In genomic region chr13:113669231-113669870, GRCh38 we compare ENCODE assay signal across 25 cellular contexts. TPM values are rescaled to one million over a fixed set of nuclear protein-coding genes. Genes with fewer than 3 reads are reported as not detected.
DNase-seq lines count a peak whose midpoint lies in the region; ATAC-seq and TF ChIP-seq lines count a peak whose summit lies in the region.
"Had no signal": no experiment of that assay in that cellular context is flagged by ENCODE, and none has a peak within 500 bp of the region (broad histone marks: within the 10 kb centered on the region; RNA-seq: fewer than 3 reads in every experiment).

No MANE protein-coding gene starts in this region.

- H3K27ac Mint-ChIP-seq in CD14-positive monocyte, result no peak overlapping the region
- H3K27ac Mint-ChIP-seq: progenitor cell of endocrine pancreas; stimulated activated memory B cell treated with anti-CD40 and anti-IgM and Interleukin-4, amounts not matched to agents 10 μg/mL and 1 μg/mL and 100 μg/mL, for 72 hours had no signal

- no peaks in the 10 kb centered on the region for H3K4me1 ChIP-seq in OCI-LY7 (ENCODE audit: insufficient read depth, low read length, poor library complexity, severe bottlenecking)
- H3K4me1 ChIP-seq: adrenal gland, breast epithelium, colonic mucosa, testis had no signal

- H2AFZ ChIP-seq in OCI-LY7 (ENCODE audit: low read length), result no peak overlapping the region

- H3K4me2 ChIP-seq in OCI-LY7 (ENCODE audit: low read length), result no peak overlapping the region

- CTCF ChIA-PET in OCI-LY7 (lab: Charles Lee; ENCODE audit: unreplicated experiment), result no interaction called here

- POLR2A ChIA-PET in OCI-LY7 (lab: Charles Lee), result no interaction called here

- no peaks in the 10 kb centered on the region for H3K36me3 ChIP-seq in OCI-LY7 (ENCODE audit: insufficient read depth, low read length)
- H3K36me3 ChIP-seq: adrenal gland, breast epithelium, colonic mucosa had no signal

- no peaks in the 10 kb centered on the region for H3K9me2 ChIP-seq in OCI-LY7 (ENCODE audit: insufficient read depth, low read length)

- no peaks in the 10 kb centered on the region for H4K20me1 ChIP-seq in OCI-LY7 (ENCODE audit: insufficient read depth, low read length)

- no TSS peak for BruUV-seq in OCI-LY7 (replicated peaks; lab: Mats Ljungman, UMichigan)

- peak; percentile 17 for DNase-seq in activated CD4-positive, CD25-positive, alpha-beta regulatory T cell treated with anti-CD3 and anti-CD28 coated beads, Interleukin-2, amount 50 U/mL, for 72 hours
- DNase-seq in CD14-positive monocyte (ENCODE audit: low spot score) (peak; percentile 27), left ventricle myocardium superior (peak; percentile 22), posterior vena cava (ENCODE audit: low spot score) (peak; percentile 30), OCI-LY7 (ENCODE audit: low spot score) (no peak), HuH-7 (ENCODE audit: low spot score) (no peak)
- DNase-seq: activated CD4-positive, CD25-positive, alpha-beta regulatory T cell; activated CD8-positive, alpha-beta memory T cell treated with anti-CD3 and anti-CD28 coated beads for 24 hours; colonic mucosa; DMS79 treated with DMSO at 0.1 percent for 48 hours; Kasumi-1; NCI-H187; NCI-H69; stimulated activated CD4-positive, alpha-beta T cell treated with anti-CD3 and anti-CD28 coated beads, Interleukin-2, amount 100 ng/mL, for 24 hours; testis had no signal

- H3K4me1 Mint-ChIP-seq in CD14-positive monocyte, result no peaks in the 10 kb centered on the region
- H3K4me1 Mint-ChIP-seq: stimulated activated memory B cell treated with anti-CD40 and anti-IgM and Interleukin-4, amounts not matched to agents 10 μg/mL and 1 μg/mL and 100 μg/mL, for 72 hours had no signal

- no peak overlapping the region for H3K27ac ChIP-seq in OCI-LY7 (ENCODE audit: low read depth, low read length, poor library complexity, severe bottlenecking)
- H3K27ac ChIP-seq: 22Rv1, adrenal gland, breast epithelium, colonic mucosa, skin epidermis, testis had no signal

- no peaks in the 10 kb centered on the region for H3K9me3 ChIP-seq in OCI-LY7 (ENCODE audit: low read length)
- H3K9me3 ChIP-seq: adrenal gland, breast epithelium, colonic mucosa, testis had no signal

- no peak for TF ChIP-seq CTCF in CD14-positive monocyte (IDR thresholded peaks at IDR 0.05)
- no peak for TF ChIP-seq CTCF in OCI-LY7 (conservative IDR thresholded peaks at IDR 0.05; ENCODE audit: low read length)

- H3K36me3 Mint-ChIP-seq in CD14-positive monocyte, result no peaks in the 10 kb centered on the region
- H3K36me3 Mint-ChIP-seq: stimulated activated memory B cell treated with anti-CD40 and anti-IgM and Interleukin-4, amounts not matched to agents 10 μg/mL and 1 μg/mL and 100 μg/mL, for 72 hours had no signal

- H3K27me3 Mint-ChIP-seq in CD14-positive monocyte (ENCODE audit: low read depth in 3 of 3), result peaks cover 0 to 17% (median 2%) of the 10 kb centered on the region in 3 donors

- no peak for ATAC-seq in activated CD4-positive, CD25-positive, alpha-beta regulatory T cell treated with anti-CD3 and anti-CD28 coated beads, Interleukin-2, amount 50 U/mL, for 24 hours
- ATAC-seq in left ventricle myocardium superior (no peak), HG03097 (IDR thresholded peaks at IDR 0.05; ENCODE audit: low FRiP score, unreplicated experiment) (no peak)
- ATAC-seq: GM12878; stimulated activated memory B cell treated with anti-CD40 and anti-IgM and Interleukin-4, amounts not matched to agents 10 μg/mL and 1 μg/mL and 100 μg/mL, for 72 hours had no signal

- no peaks in the 10 kb centered on the region for H3K79me2 ChIP-seq in OCI-LY7 (ENCODE audit: insufficient read depth, low read depth, low read length)

- peaks cover 0 to 14% (median 0%) of the 10 kb centered on the region in 7 donors for H3K9me3 Mint-ChIP-seq in CD14-positive monocyte
- H3K9me3 Mint-ChIP-seq: stimulated activated memory B cell treated with anti-CD40 and anti-IgM and Interleukin-4, amounts not matched to agents 10 μg/mL and 1 μg/mL and 100 μg/mL, for 72 hours had no signal

- no peak overlapping the region for H3K4me3 ChIP-seq in OCI-LY7 (ENCODE audit: low read depth, low read length, poor library complexity, severe bottlenecking)
- H3K4me3 ChIP-seq: adrenal gland, breast epithelium, colonic mucosa, GM12878, skin epidermis, testis had no signal

- intact Hi-C loops in CD14-positive monocyte (cut with micrococcal nuclease), result no loop called here
- intact Hi-C loops in left ventricle myocardium superior (cut with micrococcal nuclease), result no loop called here
- intact Hi-C loops in posterior vena cava (cut with DNase I), result no loop called here
- intact Hi-C loops in OCI-LY7 (cut with micrococcal nuclease; ENCODE audit: unreplicated experiment), result no loop called here

- H3K4me3 Mint-ChIP-seq in CD14-positive monocyte, result no peak overlapping the region
- H3K4me3 Mint-ChIP-seq: nephron; stimulated activated memory B cell treated with anti-CD40 and anti-IgM and Interleukin-4, amounts not matched to agents 10 μg/mL and 1 μg/mL and 100 μg/mL, for 72 hours had no signal

RNA-seq across cellular contexts. Expression of gene GRK1, which starts 2.3 kb away (rescaled TPM):
- not detected for polyA plus RNA-seq in CD14-positive monocyte
- total RNA-seq in left ventricle myocardium superior, result 0.42 TPM
- total RNA-seq in posterior vena cava, result not detected
- not detected in 2 replicates for total RNA-seq in OCI-LY7 (2014; rRNA removed; shearing (Covaris generic))
- total RNA-seq in OCI-LY7 (2022), result not detected in 2 replicates
- total RNA-seq: breast epithelium had no signal

RNA-seq across cellular contexts. Expression of gene ATP4B, which starts 11.4 kb away (rescaled TPM):
- not detected for polyA plus RNA-seq in CD14-positive monocyte
- total RNA-seq in left ventricle myocardium superior (not detected), posterior vena cava (not detected), OCI-LY7 (2022) (not detected in 2 replicates)
- total RNA-seq in OCI-LY7 (2014; rRNA removed; shearing (Covaris generic)), result not detected in 2 replicates
- total RNA-seq: adrenal gland, breast epithelium, colonic mucosa, GM12878, progenitor cell of endocrine pancreas, testis had no signal
- polyA plus RNA-seq: adrenal gland had no signal

Comparison
In these comparisons a context has a peak if more than half of its experiments do, and no peak if none do; other contexts are left out.
1. DNase-seq: peak in activated CD4-positive, CD25-positive, alpha-beta regulatory T cell treated with anti-CD3 and anti-CD28 coated beads, Interleukin-2, amount 50 U/mL, for 72 hours (single experiment), CD14-positive monocyte (single experiment), left ventricle myocardium superior (single experiment) and posterior vena cava (single experiment); none in OCI-LY7 (single experiment) and HuH-7 (single experiment).